ENCODE assay signal across 15 cellular contexts in the genomic region with DNA sequence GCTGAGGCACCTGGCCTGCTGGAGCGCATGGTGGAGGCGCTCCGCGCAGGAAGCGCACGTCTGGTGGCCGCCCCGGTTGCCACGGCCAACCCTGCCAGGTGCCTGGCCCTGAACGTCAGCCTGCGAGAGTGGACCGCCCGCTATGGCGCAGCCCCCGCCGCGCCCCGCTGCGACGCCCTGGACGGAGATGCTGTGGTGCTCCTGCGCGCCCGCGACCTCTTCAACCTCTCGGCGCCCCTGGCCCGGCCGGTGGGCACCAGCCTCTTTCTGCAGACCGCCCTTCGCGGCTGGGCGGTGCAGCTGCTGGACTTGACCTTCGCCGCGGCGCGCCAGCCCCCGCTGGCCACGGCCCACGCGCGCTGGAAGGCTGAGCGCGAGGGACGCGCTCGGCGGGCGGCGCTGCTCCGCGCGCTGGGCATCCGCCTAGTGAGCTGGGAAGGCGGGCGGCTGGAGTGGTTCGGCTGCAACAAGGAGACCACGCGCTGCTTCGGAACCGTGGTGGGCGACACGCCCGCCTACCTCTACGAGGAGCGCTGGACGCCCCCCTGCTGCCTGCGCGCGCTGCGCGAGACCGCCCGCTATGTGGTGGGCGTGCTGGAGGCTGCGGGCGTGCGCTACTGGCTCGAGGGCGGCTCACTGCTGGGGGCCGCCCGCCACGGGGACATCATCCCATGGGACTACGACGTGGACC.
"Had no signal": no experiment of that assay in that cellular context is flagged by ENCODE, and none has a peak within 500 bp of the region (broad histone marks: within the 10 kb centered on the region; RNA-seq: fewer than 3 reads in every experiment).

No MANE protein-coding gene starts in this region.

- H3K9me3 Mint-ChIP-seq: activated naive CD4-positive, alpha-beta T cell treated with anti-CD3 and anti-CD28 coated beads for 36 hours; activated naive CD8-positive, alpha-beta T cell treated with anti-CD3 and anti-CD28 coated beads, Interleukin-2, amount 50 U/mL, for 24 hours; activated T-helper 2 cell treated with anti-CD3 and anti-CD28 coated beads, Interferon-gamma antibody, Interleukin-2, Interleukin-4, amounts not matched to agents 10 μg/mL and 5 μg/mL and 100 μg/mL, durations not matched to agents 14 hours and 24 hours and 36 hours; endodermal cell; memory B cell; naive thymus-derived CD8-positive, alpha-beta T cell; stimulated activated naive B cell treated with anti-CD40 and anti-IgM and Interleukin-4, amounts not matched to agents 10 μg/mL and 1 μg/mL and 100 μg/mL, for 72 hours had no signal

- H3K4me3 Mint-ChIP-seq: activated naive CD4-positive, alpha-beta T cell treated with anti-CD3 and anti-CD28 coated beads for 36 hours; activated naive CD8-positive, alpha-beta T cell treated with anti-CD3 and anti-CD28 coated beads, Interleukin-2, amount 50 U/mL, for 24 hours; endodermal cell; memory B cell; naive thymus-derived CD8-positive, alpha-beta T cell; stimulated activated naive B cell treated with anti-CD40 and anti-IgM and Interleukin-4, amounts not matched to agents 10 μg/mL and 1 μg/mL and 100 μg/mL, for 72 hours had no signal

- H3K27me3 Mint-ChIP-seq: activated naive CD8-positive, alpha-beta T cell treated with anti-CD3 and anti-CD28 coated beads, Interleukin-2, amount 50 U/mL, for 24 hours; memory B cell; naive thymus-derived CD8-positive, alpha-beta T cell; stimulated activated naive B cell treated with anti-CD40 and anti-IgM and Interleukin-4, amounts not matched to agents 10 μg/mL and 1 μg/mL and 100 μg/mL, for 72 hours had no signal

- H3K27ac Mint-ChIP-seq: activated naive CD4-positive, alpha-beta T cell treated with anti-CD3 and anti-CD28 coated beads for 36 hours; activated naive CD8-positive, alpha-beta T cell treated with anti-CD3 and anti-CD28 coated beads, Interleukin-2, amount 50 U/mL, for 24 hours; activated T-helper 2 cell treated with anti-CD3 and anti-CD28 coated beads, Interferon-gamma antibody, Interleukin-2, Interleukin-4, amounts not matched to agents 10 μg/mL and 5 μg/mL and 100 μg/mL, durations not matched to agents 14 hours and 24 hours and 36 hours; endodermal cell; memory B cell; naive thymus-derived CD8-positive, alpha-beta T cell; stimulated activated naive B cell treated with anti-CD40 and anti-IgM and Interleukin-4, amounts not matched to agents 10 μg/mL and 1 μg/mL and 100 μg/mL, for 72 hours had no signal

- DNase-seq: activated CD4-positive, alpha-beta T cell treated with anti-CD3 and anti-CD28 coated beads for 1 hour; activated CD4-positive, alpha-beta T cell treated with anti-CD3 and anti-CD28 coated beads, Interleukin-2, amount 50 U/mL, for 4 hours; activated naive CD4-positive, alpha-beta T cell treated with anti-CD3 and anti-CD28 coated beads for 36 hours; activated naive CD8-positive, alpha-beta T cell treated with anti-CD3 and anti-CD28 coated beads, Interleukin-2, amount 50 U/mL, for 24 hours; activated T-cell treated with anti-CD3 and anti-CD28 coated beads for 4 hours; endodermal cell; hippocampal formation; kidney glomerular epithelial cell; left ventricle myocardium superior; naive thymus-derived CD8-positive, alpha-beta T cell; stimulated activated CD4-positive, alpha-beta T cell treated with anti-CD3 and anti-CD28 coated beads, Interleukin-2, amount 100 ng/mL, for 48 hours; stimulated activated naive B cell treated with anti-CD40 and anti-IgM and Interleukin-4, amounts not matched to agents 10 μg/mL and 1 μg/mL and 100 μg/mL, for 72 hours; T-helper 1 cell had no signal
